24 cellular contexts compared by ENCODE assay signal in genomic region chrX:14919421-14919820, GRCh38. TPM values are rescaled to one million over a fixed set of nuclear protein-coding genes. Genes with fewer than 3 reads are reported as not detected.
"Had no signal": no experiment of that assay in that cellular context is flagged by ENCODE, and none has a peak within 500 bp of the region (broad histone marks: within the 10 kb centered on the region; RNA-seq: fewer than 3 reads in every experiment).

No MANE protein-coding gene starts in this region.

- DNase-seq: activated CD4-positive, alpha-beta T cell treated with anti-CD3 and anti-CD28 coated beads for 48 hours; activated CD4-positive, alpha-beta T cell treated with anti-CD3 and anti-CD28 coated beads, Interleukin-2, amount 50 U/mL, for 4 hours; activated CD4-positive, CD25-positive, alpha-beta regulatory T cell treated with anti-CD3 and anti-CD28 coated beads, Interleukin-2, amount 50 U/mL, for 72 hours; activated CD8-positive, alpha-beta memory T cell treated with anti-CD3 and anti-CD28 coated beads, Interleukin-2, amount 50 U/mL, for 48 hours; activated CD8-positive, alpha-beta T cell treated with anti-CD3 and anti-CD28 coated beads, Interleukin-2, amount 10 ng/mL, durations not matched to agents 7 days and 5 days; activated naive CD4-positive, alpha-beta T cell; activated T-cell treated with anti-CD3 and anti-CD28 coated beads, Interleukin-2, amount 50 U/mL, for 1 hour; amniotic stem cell; brain microvascular endothelial cell; MG63; MV-4-11; NCI-H1092 treated with DMSO at 0.1 percent for 48 hours; NCI-H1417 treated with DMSO at 0.1 percent for 48 hours; NCI-H1694; NCI-H2029 treated with DMSO at 0.1 percent for 48 hours; NCI-H345; NCI-H510A treated with DMSO at 0.1 percent for 48 hours; NCI-H69; Peyer's patch; Right ventricle myocardium superior; SJCRH30 had no signal

- H3K27me3 ChIP-seq: brain microvascular endothelial cell, cardiac muscle cell, MG63, Peyer's patch, SJCRH30 had no signal

- H3K4me1 ChIP-seq: Peyer's patch, SJCRH30 had no signal

- H3K36me3 ChIP-seq: brain microvascular endothelial cell, cardiac muscle cell, MG63 had no signal

- H3K9me3 ChIP-seq: MG63, Peyer's patch, SJCRH30 had no signal

- H3K27ac ChIP-seq: cardiac muscle cell, Peyer's patch, RWPE1, SJCRH30 had no signal

- H3K4me3 ChIP-seq: cardiac muscle cell, MG63, Peyer's patch, SJCRH30 had no signal

- ATAC-seq: activated CD8-positive, alpha-beta T cell treated with anti-CD3 and anti-CD28 coated beads, Interleukin-2, amount 10 ng/mL, durations not matched to agents 7 days and 5 days; SK-N-SH treated with all-trans-retinoic acid at 6 μM for 48 hours had no signal

RNA-seq across cellular contexts. Expression of gene FANCB, which starts 46.6 kb away (rescaled TPM):
- polyA plus RNA-seq: cardiac muscle cell had no signal
